In the genomic region with DNA sequence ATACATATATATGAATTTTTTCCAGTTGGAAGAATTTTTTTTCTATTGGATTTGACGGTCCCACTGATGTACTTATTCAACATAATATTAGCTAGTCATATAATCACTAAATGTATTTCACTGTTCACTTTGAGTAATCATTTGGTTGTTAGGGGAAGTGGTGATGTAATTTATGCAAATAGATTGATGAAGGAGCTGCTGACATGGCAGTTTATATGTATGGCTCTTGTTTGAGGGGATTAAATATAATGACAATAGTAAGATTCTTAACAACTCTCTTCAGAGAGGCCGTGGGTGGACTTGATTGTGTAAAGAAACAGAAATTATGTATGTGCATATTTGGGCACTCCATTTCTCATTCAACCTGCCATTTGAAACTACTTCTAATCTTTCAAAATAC, we compare ENCODE assay signal across 23 cellular contexts.
DNase-seq lines count a peak whose midpoint lies in the region; ATAC-seq, FAIRE-seq and TF ChIP-seq lines count a peak whose summit lies in the region.
"Had no signal": no experiment of that assay in that cellular context is flagged by ENCODE, and none has a peak within 500 bp of the region (broad histone marks: within the 10 kb centered on the region; RNA-seq: fewer than 3 reads in every experiment).

No MANE protein-coding gene starts in this region.

- intact Hi-C loops in HepG2 (cut with micrococcal nuclease; ENCODE audit: unreplicated experiment), result no loop called here
- intact Hi-C loops in right lobe of liver (cut with DNase I), result no loop called here
- intact Hi-C loops in OCI-LY7 (cut with micrococcal nuclease; ENCODE audit: unreplicated experiment), result no loop called here
- intact Hi-C loops in esophagus squamous epithelium (cut with DNase I), result no loop called here
- intact Hi-C loops in heart left ventricle (cut with DNase I), result no loop called here

- no peaks in the 10 kb centered on the region for H4K20me1 ChIP-seq in HepG2 (ENCODE audit: insufficient read depth, low read length)
- no peaks in the 10 kb centered on the region for H4K20me1 ChIP-seq in OCI-LY7 (ENCODE audit: insufficient read depth, low read length)

- no peak for TF ChIP-seq POLR2A in HepG2 (IDR thresholded peaks at IDR 0.05; ENCODE audit: insufficient read depth in 1 of 2, low read depth in 2 of 2, low read length in 2 of 2)
- TF ChIP-seq POLR2A in right lobe of liver (IDR thresholded peaks at IDR 0.05), result no peak
- TF ChIP-seq POLR2A in esophagus squamous epithelium (IDR thresholded peaks at IDR 0.05), result no peak
- TF ChIP-seq POLR2A in heart left ventricle (IDR thresholded peaks at IDR 0.05), result no peak

- POLR2A ChIA-PET in HepG2 (lab: Yijun Ruan, JAX) (no interaction called here), OCI-LY7 (lab: Charles Lee) (no interaction called here)
- POLR2A ChIA-PET in activated CD4-positive, alpha-beta T cell treated with anti-CD3 and anti-CD28 coated beads, Interleukin-2, amount 10 ng/mL, durations not matched to agents 7 days and 5 days (lab: Charles Lee), result no interaction called here

- H3K9me2 ChIP-seq in OCI-LY7 (ENCODE audit: insufficient read depth, low read length), result no peaks in the 10 kb centered on the region

- no peaks in the 10 kb centered on the region for H3K36me3 Mint-ChIP-seq in activated CD4-positive, alpha-beta T cell treated with anti-CD3 and anti-CD28 coated beads, Interleukin-2, amount 10 ng/mL, durations not matched to agents 7 days and 5 days (ENCODE audit: low read depth)
- H3K36me3 Mint-ChIP-seq: CD4-positive, alpha-beta memory T cell had no signal

- no peak overlapping the region for H3K27ac ChIP-seq in HepG2 (ENCODE audit: extremely low read length, insufficient read depth, low read length)
- no peak overlapping the region for H3K27ac ChIP-seq in right lobe of liver
- H3K27ac ChIP-seq in OCI-LY7 (ENCODE audit: low read depth, low read length, poor library complexity, severe bottlenecking), result no peak overlapping the region
- no peak overlapping the region for H3K27ac ChIP-seq in esophagus squamous epithelium
- H3K27ac ChIP-seq in heart left ventricle, result no peak overlapping the region
- H3K27ac ChIP-seq: PC-9, RWPE1 had no signal

- 34% methylated on average over 2 of the region's 2 CpGs for WGBS in HepG2 (ENCODE audit: low lambda C conversion rate)
- 69% methylated on average over 2 of the region's 2 CpGs for WGBS in right lobe of liver (ENCODE audit: insufficient coverage, low coverage, low lambda C conversion rate, missing lambda C conversion rate)
- WGBS in esophagus squamous epithelium, 2 donors, result 60 to 62% methylated on average over 2 of the region's 2 CpGs
- 75 to 87% (median 81%) methylated on average over 2 of the region's 2 CpGs for WGBS in heart left ventricle, 4 donors

- H3K4me1 ChIP-seq in HepG2 (ENCODE audit: insufficient read depth, low read length), result no peaks in the 10 kb centered on the region
- peaks cover 0 to 17% (median 0%) of the 10 kb centered on the region in 4 donors for H3K4me1 ChIP-seq in right lobe of liver
- no peaks in the 10 kb centered on the region for H3K4me1 ChIP-seq in OCI-LY7 (ENCODE audit: insufficient read depth, low read length, poor library complexity, severe bottlenecking)
- no peaks in the 10 kb centered on the region for H3K4me1 ChIP-seq in esophagus squamous epithelium
- H3K4me1 ChIP-seq in heart left ventricle, result no peaks in the 10 kb centered on the region

- H2AFZ ChIP-seq in HepG2 (ENCODE audit: low read length) (no peak overlapping the region), OCI-LY7 (ENCODE audit: low read length) (0 out of 2 replicates have a peak overlapping the region, but pooled peaks have one; percentile 8)
- H2AFZ ChIP-seq: PC-9 had no signal

- FAIRE-seq in HepG2 (lab: Jason Lieb, UNC), result no peak

- H3K27me3 Mint-ChIP-seq in activated CD4-positive, alpha-beta T cell treated with anti-CD3 and anti-CD28 coated beads, Interleukin-2, amount 10 ng/mL, durations not matched to agents 7 days and 5 days, result no peaks in the 10 kb centered on the region
- H3K27me3 Mint-ChIP-seq: CD4-positive, alpha-beta memory T cell had no signal

- no peaks in the 10 kb centered on the region for H3K36me3 ChIP-seq in HepG2 (replicated peaks in 1 of 2; ENCODE audit: control insufficient read depth in 1 of 2, insufficient read depth in 2 of 2, low read length in 2 of 2)
- no peaks in the 10 kb centered on the region for H3K36me3 ChIP-seq in right lobe of liver
- H3K36me3 ChIP-seq in OCI-LY7 (ENCODE audit: insufficient read depth, low read length), result no peaks in the 10 kb centered on the region
- no peaks in the 10 kb centered on the region for H3K36me3 ChIP-seq in esophagus squamous epithelium
- H3K36me3 ChIP-seq in heart left ventricle, result no peaks in the 10 kb centered on the region

- H3K79me2 ChIP-seq in HepG2 (ENCODE audit: insufficient read depth, low read length), result no peaks in the 10 kb centered on the region
- H3K79me2 ChIP-seq in OCI-LY7 (ENCODE audit: insufficient read depth, low read depth, low read length), result no peaks in the 10 kb centered on the region

- H3K4me2 ChIP-seq in HepG2 (ENCODE audit: low read depth, low read length), result no peak overlapping the region
- no peak overlapping the region for H3K4me2 ChIP-seq in OCI-LY7 (ENCODE audit: low read length)
- H3K4me2 ChIP-seq: PC-9 had no signal

- H3K4me3 Mint-ChIP-seq in activated CD4-positive, alpha-beta T cell treated with anti-CD3 and anti-CD28 coated beads, Interleukin-2, amount 10 ng/mL, durations not matched to agents 7 days and 5 days, result no peak overlapping the region
- H3K4me3 Mint-ChIP-seq: CD4-positive, alpha-beta memory T cell had no signal

- H3K27me3 ChIP-seq in HepG2 (ENCODE audit: control insufficient read depth in 1 of 2, insufficient read depth in 2 of 2, low read length in 2 of 2) (no peaks in the 10 kb centered on the region; a peak in 1 of 5 replicates), right lobe of liver (no peaks in the 10 kb centered on the region), esophagus squamous epithelium (no peaks in the 10 kb centered on the region), heart left ventricle (no peaks in the 10 kb centered on the region)

- TF ChIP-seq EP300 in HepG2 (IDR thresholded peaks at IDR 0.05; ENCODE audit: low read depth in 2 of 2, low read length in 2 of 2) (no peak), HepG2 (CRISPR knock-in tag; IDR thresholded peaks at IDR 0.05; ENCODE audit: borderline replicate concordance) (no peak)

- H3K27ac Mint-ChIP-seq in activated CD4-positive, alpha-beta T cell treated with anti-CD3 and anti-CD28 coated beads, Interleukin-2, amount 10 ng/mL, durations not matched to agents 7 days and 5 days, result no peak overlapping the region
- H3K27ac Mint-ChIP-seq: CD4-positive, alpha-beta memory T cell had no signal

- CTCF ChIA-PET in HepG2 (lab: Yijun Ruan, JAX; ENCODE audit: low intra/inter-chr PET ratio, low total read pairs) (no interaction called here), OCI-LY7 (lab: Charles Lee; ENCODE audit: unreplicated experiment) (no interaction called here)
- CTCF ChIA-PET in activated CD4-positive, alpha-beta T cell treated with anti-CD3 and anti-CD28 coated beads, Interleukin-2, amount 10 ng/mL, durations not matched to agents 7 days and 5 days (lab: Charles Lee), result no interaction called here

- no peak for TF ChIP-seq RAD21 in HepG2 (CRISPR knock-in tag; IDR thresholded peaks at IDR 0.05)

- no peak overlapping the region for H3K4me3 ChIP-seq in HepG2 (replicated peaks in 1 of 3; ENCODE audit: insufficient read depth in 1 of 3, low read depth in 2 of 3, low read length in 3 of 3)
- H3K4me3 ChIP-seq in right lobe of liver, result no peak overlapping the region
- H3K4me3 ChIP-seq in OCI-LY7 (ENCODE audit: low read depth, low read length, poor library complexity, severe bottlenecking), result no peak overlapping the region
- H3K4me3 ChIP-seq in esophagus squamous epithelium, result no peak overlapping the region
- H3K4me3 ChIP-seq in heart left ventricle, result no peak overlapping the region
- H3K4me3 ChIP-seq: PC-9 had no signal

- peaks cover 67% of the 10 kb centered on the region for H3K9me3 ChIP-seq in HepG2 (ENCODE audit: low read length)
- no peaks in the 10 kb centered on the region for H3K9me3 ChIP-seq in right lobe of liver
- H3K9me3 ChIP-seq in OCI-LY7 (ENCODE audit: low read length), result 0 out of 2 replicates have a peak, but pooled peaks cover 5% of the 10 kb centered on the region
- H3K9me3 ChIP-seq in esophagus squamous epithelium, result no peaks in the 10 kb centered on the region
- H3K9me3 ChIP-seq in heart left ventricle, result no peaks in the 10 kb centered on the region

- H3K9ac ChIP-seq in HepG2 (ENCODE audit: insufficient read depth, low read depth, low read length), result no peak overlapping the region

- DNase-seq in HepG2 (ENCODE audit: low spot score), result no peak
- no peak for DNase-seq in right lobe of liver
- no peak for DNase-seq in OCI-LY7 (ENCODE audit: low spot score)
- no peak for DNase-seq in esophagus squamous epithelium (lab: John Stamatoyannopoulos, UW)
- DNase-seq in activated CD4-positive, alpha-beta T cell treated with anti-CD3 and anti-CD28 coated beads, Interleukin-2, amount 10 ng/mL, durations not matched to agents 7 days and 5 days, result no peak
- DNase-seq in heart left ventricle, result no peak
- DNase-seq: CD4-positive, alpha-beta memory T cell; DMS153; GF-D8; HCEC 1CT; KBM-7; NCI-H1417; NCI-H187; NCI-H2107; NCI-H226; NCI-H524; NCI-H82; PC-9; SIG-M5; T-helper 1 cell had no signal

- ATAC-seq in HepG2, result no peak
- no peak for ATAC-seq in right lobe of liver
- ATAC-seq in HG03175 (IDR thresholded peaks at IDR 0.05; ENCODE audit: unreplicated experiment), result peak; percentile 78
- ATAC-seq in HG02623 (IDR thresholded peaks at IDR 0.05; ENCODE audit: unreplicated experiment), result no peak
- ATAC-seq in heart left ventricle, result no peak

- no peaks in the 10 kb centered on the region for H3K4me1 Mint-ChIP-seq in activated CD4-positive, alpha-beta T cell treated with anti-CD3 and anti-CD28 coated beads, Interleukin-2, amount 10 ng/mL, durations not matched to agents 7 days and 5 days
- H3K4me1 Mint-ChIP-seq: CD4-positive, alpha-beta memory T cell had no signal

- in situ Hi-C loops in HepG2 (cut with HindIII; ENCODE audit: extremely low pct_ligation_motif_present, low pct_unique_long_range_greater_than_20kb), result no loop called here

- no peaks in the 10 kb centered on the region for H3K9me3 Mint-ChIP-seq in activated CD4-positive, alpha-beta T cell treated with anti-CD3 and anti-CD28 coated beads, Interleukin-2, amount 10 ng/mL, durations not matched to agents 7 days and 5 days

- no TSS peak for BruUV-seq in HepG2 (replicated peaks; lab: Mats Ljungman, UMichigan)
- no TSS peak for BruUV-seq in OCI-LY7 (replicated peaks; lab: Mats Ljungman, UMichigan)

- TF ChIP-seq CTCF in HepG2 (CRISPR knock-in tag; IDR thresholded peaks at IDR 0.05) (no peak), right lobe of liver (IDR thresholded peaks at IDR 0.05) (no peak), OCI-LY7 (conservative IDR thresholded peaks at IDR 0.05; ENCODE audit: low read length) (no peak), esophagus squamous epithelium (IDR thresholded peaks at IDR 0.05) (no peak), heart left ventricle (IDR thresholded peaks at IDR 0.05) (no peak)

TF ChIP-seq in HepG2, 621 proteins besides CTCF, POLR2A, EP300 and RAD21 (continues in another document):
- no peak for TF ChIP-seq TAF1 (CRISPR knock-in tag; IDR thresholded peaks at IDR 0.05)
